Comparison of ENCODE assay signal across 18 cellular contexts in the genomic region with DNA sequence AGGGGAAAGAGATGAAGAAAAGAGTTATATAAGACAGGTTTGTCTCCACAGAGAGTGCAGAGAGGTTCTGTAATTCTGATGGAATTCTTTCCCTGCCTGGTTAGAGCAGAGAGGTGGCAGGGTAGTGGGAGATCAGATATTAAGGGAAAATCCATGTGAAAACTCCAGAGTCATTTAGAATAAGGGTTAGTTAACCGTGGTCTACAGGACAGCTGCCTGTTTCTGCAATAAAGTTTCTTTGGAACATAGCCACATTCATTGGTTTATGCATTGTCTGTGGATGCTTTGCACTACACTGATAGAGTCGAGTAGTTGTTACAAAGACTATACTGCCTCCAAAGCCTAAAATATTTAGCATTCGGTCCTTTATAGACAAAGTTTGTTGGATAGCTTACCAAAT. TPM values are rescaled to one million over a fixed set of nuclear protein-coding genes. Genes with fewer than 3 reads are reported as not detected.
DNase-seq lines count a peak whose midpoint lies in the region; ATAC-seq, FAIRE-seq and TF ChIP-seq lines count a peak whose summit lies in the region.
"Had no signal": no experiment of that assay in that cellular context is flagged by ENCODE, and none has a peak within 500 bp of the region (broad histone marks: within the 10 kb centered on the region; RNA-seq: fewer than 3 reads in every experiment).

No MANE protein-coding gene starts in this region.

- CTCF ChIA-PET in K562 (lab: Yijun Ruan, JAX; ENCODE audit: low intra/inter-chr PET ratio) = interaction anchor here (0.6 kb wide), 1 partner anchor 86 kb away, joined by 3 read pairs; no protein-coding TSS in a partner anchor

- peak; percentile 43; the same call in 2 of the 3 replicates for ATAC-seq in K562
- ATAC-seq in gastrocnemius medialis = no peak
- ATAC-seq: GM12878, GM23338 had no signal

- 31% methylated on average over 3 of the region's 3 CpGs for WGBS in K562 (ENCODE audit: insufficient coverage, low coverage, missing lambda C conversion rate)

- H3K4me3 Mint-ChIP-seq in activated naive CD8-positive, alpha-beta T cell = no peak overlapping the region
- H3K4me3 Mint-ChIP-seq in activated naive CD8-positive, alpha-beta T cell treated with anti-CD3 and anti-CD28 coated beads for 36 hours = no peak overlapping the region
- H3K4me3 Mint-ChIP-seq: GM23338 had no signal

- H3K4me1 ChIP-seq in K562 (replicated peaks in 1 of 2; ENCODE audit: control insufficient read depth in 2 of 2, insufficient read depth in 2 of 2, low read length in 2 of 2) (peaks cover 16 to 65% of the 10 kb centered on the region in 2 experiments), gastrocnemius medialis (peaks cover 40 to 60% of the 10 kb centered on the region in 2 donors)
- H3K4me1 ChIP-seq: BLaER1, HAP-1 had no signal

- H4K20me1 ChIP-seq in K562 (replicated peaks; ENCODE audit: control insufficient read depth, insufficient read depth, low read length) = no peaks in the 10 kb centered on the region

- H3K9ac ChIP-seq in K562 (ENCODE audit: insufficient read depth in 1 of 2, low read depth in 2 of 2, low read length in 2 of 2) = no peak overlapping the region
- H3K9ac ChIP-seq: BLaER1 had no signal

- H3K4me1 Mint-ChIP-seq in activated naive CD8-positive, alpha-beta T cell (ENCODE audit: low read depth) = peaks cover 64% of the 10 kb centered on the region
- H3K4me1 Mint-ChIP-seq in activated naive CD8-positive, alpha-beta T cell treated with anti-CD3 and anti-CD28 coated beads for 36 hours = peaks cover 45% of the 10 kb centered on the region

- H3K9me3 ChIP-seq in K562 (replicated peaks; ENCODE audit: control insufficient read depth, insufficient read depth, low read depth, low read length) = peaks cover 3% of the 10 kb centered on the region
- H3K9me3 ChIP-seq in gastrocnemius medialis = no peaks in the 10 kb centered on the region
- H3K9me3 ChIP-seq: HAP-1 had no signal

- TF ChIP-seq POLR2A in K562 (conservative IDR thresholded peaks at IDR 0.05) = no peak
- no peak for TF ChIP-seq POLR2A in gastrocnemius medialis (IDR thresholded peaks at IDR 0.05)
- no peak for TF ChIP-seq POLR2A in H54 (IDR thresholded peaks at IDR 0.05; ENCODE audit: low read depth, low read length)

- peaks cover 86% of the 10 kb centered on the region for H3K79me2 ChIP-seq in K562 (ENCODE audit: control insufficient read depth, insufficient read depth, low read length)

- intact Hi-C loops in K562 (cut with micrococcal nuclease) = no loop called here
- intact Hi-C loops in gastrocnemius medialis (cut with DNase I; ENCODE audit: low total_unique reads) = no loop called here

- H3K4me3 ChIP-seq in K562 = no peak overlapping the region
- H3K4me3 ChIP-seq in gastrocnemius medialis = no peak overlapping the region
- H3K4me3 ChIP-seq: BLaER1, GM12878, GM23338, HAP-1 had no signal

- no TSS peak for BruUV-seq in K562 (replicated peaks; lab: Mats Ljungman, UMichigan)

- H3K27ac ChIP-seq in K562 (ENCODE audit: extremely low read depth, low read depth, low read length) (peak overlapping the region; percentile 8; the same call in 1 of the 3 replicates), gastrocnemius medialis (peak overlapping the region in 3 of 4 donors; percentile 11 to 84 (median 78))
- H3K27ac ChIP-seq: BLaER1, HL-60 had no signal

- no peak for TF ChIP-seq EP300 in K562 (IDR thresholded peaks at IDR 0.05; ENCODE audit: low read length)

- FAIRE-seq in K562 (lab: Jason Lieb, UNC) = no peak
- FAIRE-seq in H54 (lab: Jason Lieb, UNC) = no peak
- FAIRE-seq: GM12878, GM18507 had no signal

- no peak for DNase-seq in activated naive CD8-positive, alpha-beta T cell treated with anti-CD3 and anti-CD28 coated beads for 36 hours
- DNase-seq in K562 (ENCODE audit: extremely low read depth in 1 of 4, low spot score in 3 of 4) (no peak), gastrocnemius medialis (no peak), DMS 273 (lab: John Stamatoyannopoulos, UW; ENCODE audit: unreplicated experiment) (no peak), H54 (ENCODE audit: insufficient read length, low spot score) (no peak), SW 1271 (lab: John Stamatoyannopoulos, UW) (no peak)
- DNase-seq: 8988T, AML-193, Calu3, DMS79, KBM-7 had no signal

- no peak for TF ChIP-seq RAD21 in K562 (CRISPR knock-in tag; conservative IDR thresholded peaks at IDR 0.05 in 1 of 2, IDR thresholded peaks at IDR 0.05 in 1 of 2)

- H3K9me3 Mint-ChIP-seq in activated naive CD8-positive, alpha-beta T cell (ENCODE audit: low read depth) = peaks cover 6% of the 10 kb centered on the region
- peaks cover 7% of the 10 kb centered on the region for H3K9me3 Mint-ChIP-seq in activated naive CD8-positive, alpha-beta T cell treated with anti-CD3 and anti-CD28 coated beads for 36 hours

- no peaks in the 10 kb centered on the region for H3K9me1 ChIP-seq in K562 (ENCODE audit: control insufficient read depth, insufficient read depth, low read length)

- POLR2A ChIA-PET in K562 (lab: Yijun Ruan, JAX) = interaction anchor here (0.6 to 2.4 kb wide), 8 partner anchors 8 to 69 kb away, joined by 3 to 6 read pairs (median 3); no protein-coding TSS in a partner anchor

- no peaks in the 10 kb centered on the region for H3K27me3 ChIP-seq in K562 (ENCODE audit: control insufficient read depth in 2 of 2, insufficient read depth in 2 of 2, low read length in 2 of 2)
- H3K27me3 ChIP-seq in gastrocnemius medialis = no peaks in the 10 kb centered on the region
- H3K27me3 ChIP-seq: BLaER1 had no signal

- no peaks in the 10 kb centered on the region for H3K27me3 Mint-ChIP-seq in activated naive CD8-positive, alpha-beta T cell
- H3K27me3 Mint-ChIP-seq in activated naive CD8-positive, alpha-beta T cell treated with anti-CD3 and anti-CD28 coated beads for 36 hours = no peaks in the 10 kb centered on the region

- peak overlapping the region; percentile 28; the same call in 1 of the 2 replicates for H2AFZ ChIP-seq in K562 (ENCODE audit: low read depth, low read length)
- H2AFZ ChIP-seq: GM23338 had no signal

- no peak overlapping the region for H3K4me2 ChIP-seq in K562 (ENCODE audit: insufficient read depth, low read length)
- H3K4me2 ChIP-seq: BLaER1, GM23338 had no signal

- H3K27ac Mint-ChIP-seq in activated naive CD8-positive, alpha-beta T cell = peak overlapping the region; percentile 29
- no peak overlapping the region for H3K27ac Mint-ChIP-seq in activated naive CD8-positive, alpha-beta T cell treated with anti-CD3 and anti-CD28 coated beads for 36 hours
- H3K27ac Mint-ChIP-seq: GM23338 had no signal

- TF ChIP-seq CTCF in K562 (IDR thresholded peaks at IDR 0.05 in 2 of 3, conservative IDR thresholded peaks at IDR 0.05 in 1 of 3; ENCODE audit: insufficient read depth in 2 of 3, low read depth in 1 of 3, low read length in 3 of 3) = no peak
- no peak for TF ChIP-seq CTCF in gastrocnemius medialis (IDR thresholded peaks at IDR 0.05 in 4 of 5, conservative IDR thresholded peaks at IDR 0.05 in 1 of 5)

- peaks cover 36% of the 10 kb centered on the region for H3K36me3 Mint-ChIP-seq in activated naive CD8-positive, alpha-beta T cell
- peaks cover 46% of the 10 kb centered on the region for H3K36me3 Mint-ChIP-seq in activated naive CD8-positive, alpha-beta T cell treated with anti-CD3 and anti-CD28 coated beads for 36 hours

- in situ Hi-C loops in K562 (cut with MboI) = no loop called here
- in situ Hi-C loops in gastrocnemius medialis (cut with MboI; ENCODE audit: low sequenced_read_pairs in 4 of 4) = no loop called here

- H3K36me3 ChIP-seq in K562 (ENCODE audit: control insufficient read depth, insufficient read depth, low read length) = peaks cover 17% of the 10 kb centered on the region
- no peaks in the 10 kb centered on the region for H3K36me3 ChIP-seq in gastrocnemius medialis

TF ChIP-seq in K562, 482 proteins besides CTCF, POLR2A, EP300 and RAD21:
- TF ChIP-seq, protein P1, sequence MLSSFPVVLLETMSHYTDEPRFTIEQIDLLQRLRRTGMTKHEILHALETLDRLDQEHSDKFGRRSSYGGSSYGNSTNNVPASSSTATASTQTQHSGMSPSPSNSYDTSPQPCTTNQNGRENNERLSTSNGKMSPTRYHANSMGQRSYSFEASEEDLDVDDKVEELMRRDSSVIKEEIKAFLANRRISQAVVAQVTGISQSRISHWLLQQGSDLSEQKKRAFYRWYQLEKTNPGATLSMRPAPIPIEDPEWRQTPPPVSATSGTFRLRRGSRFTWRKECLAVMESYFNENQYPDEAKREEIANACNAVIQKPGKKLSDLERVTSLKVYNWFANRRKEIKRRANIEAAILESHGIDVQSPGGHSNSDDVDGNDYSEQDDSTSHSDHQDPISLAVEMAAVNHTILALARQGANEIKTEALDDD (IDR thresholded peaks at IDR 0.05) = 0 out of 2 replicates have a peak, but pooled peaks have one; percentile 28
- TF ChIP-seq GTF2F1 (IDR thresholded peaks at IDR 0.05; ENCODE audit: low read depth, low read length) = no peak

RNA-seq across cellular contexts. Expression of gene LRRC8D, which starts 55.6 kb away (rescaled TPM):
- 10 to 100 TPM; 37.7 to 41.2 TPM for total RNA-seq in activated naive CD8-positive, alpha-beta T cell treated with anti-CD3 and anti-CD28 coated beads for 36 hours
- 40.8 and 79.7 TPM in 2 replicates for total RNA-seq in K562 (2011; cell fraction: chromatin; rRNA removed; ENCODE audit: low replicate concordance)
- 33.0 and 35.8 TPM in 2 replicates for total RNA-seq in K562 (2011; cell fraction: nucleolus; rRNA removed)
- 50.9 and 57.0 TPM in 2 replicates for total RNA-seq in K562 (2011; cell fraction: nucleoplasm; rRNA removed)
- total RNA-seq in K562 (2014; rRNA removed) (11.4 and 12.4 TPM in 2 replicates), K562 (2014; rRNA removed; fragmentation: Illumina TruSeq; extraction: Trizol) (21.9 and 25.5 TPM in 2 replicates), K562 (2015; rRNA removed; fragmentation: Illumina TruSeq; extraction: Trizol) (13.6 and 14.7 TPM in 2 replicates), K562 (2021) (22.1 and 25.0 TPM in 2 replicates), gastrocnemius medialis (10 to 100 TPM in 2 of 4 donors, 1 to 10 TPM in 2; 3.0 to 15.0 (median 9.2) TPM)
- polyA plus RNA-seq in K562 (2011; rRNA removed) (53.9 and 66.3 TPM in 2 replicates), K562 (2014; fragmentation: Illumina TruSeq; extraction: Trizol) (24.9 and 26.1 TPM in 2 replicates), K562 (2014; fragmentation: Nextera tagmentation; extraction: Ambion mirVana) (1 to 10 TPM; 3.4 to 7.8 TPM), K562 (2014; rRNA removed) (14.7 and 15.9 TPM in 2 replicates)
- polyA plus RNA-seq in K562 (2011; cell fraction: cytosol; rRNA removed) = 41.0 and 55.7 TPM in 2 replicates
- polyA plus RNA-seq in K562 (2011; cell fraction: nucleus; rRNA removed) = 51.6 and 73.7 TPM in 2 replicates
- 16.6 and 39.2 TPM in 2 replicates for polyA plus RNA-seq in K562 (2012)
- 58.4 and 72.6 TPM in 2 replicates for polyA minus RNA-seq in K562 (2011; rRNA and poly(A)+ RNA removed)
- 33.1 and 35.2 TPM in 2 replicates for polyA minus RNA-seq in K562 (2011; cell fraction: cytosol; rRNA and poly(A)+ RNA removed)
- polyA minus RNA-seq in K562 (2011; cell fraction: nucleus; rRNA and poly(A)+ RNA removed) = 14.3 and 31.3 TPM in 2 replicates
